ENCODE assay signal across 3 cellular contexts in the genomic region with DNA sequence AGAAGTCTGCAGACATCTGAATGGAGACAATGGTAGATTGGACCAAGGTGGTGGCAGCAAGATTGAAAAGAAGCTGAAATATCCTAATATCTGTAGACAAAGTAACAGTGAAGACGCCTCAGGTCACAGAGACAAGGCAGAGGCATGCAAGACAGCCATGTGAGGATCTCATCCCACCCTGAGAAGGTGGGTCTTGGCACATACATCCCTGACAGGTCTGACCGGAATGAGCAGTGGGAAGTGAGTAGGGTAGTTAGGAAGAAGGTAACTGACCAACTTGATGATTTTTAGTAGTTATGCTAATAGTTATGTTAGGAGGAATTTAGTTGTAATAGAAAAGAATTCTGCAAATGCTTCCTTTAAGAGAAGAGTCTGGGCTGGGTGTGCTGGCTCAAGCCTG.
"Had no signal": no experiment of that assay in that cellular context is flagged by ENCODE, and none has a peak within 500 bp of the region (broad histone marks: within the 10 kb centered on the region; RNA-seq: fewer than 3 reads in every experiment).

No MANE protein-coding gene starts in this region.

- ATAC-seq: GM12878 had no signal

- H3K4me3 ChIP-seq: GM12878 had no signal

- DNase-seq: GDM1, GF-D8 had no signal
